In genomic region chr5:146778795-146779579, GRCh38 we compare ENCODE assay signal across 12 cellular contexts.
"Had no signal": no experiment of that assay in that cellular context is flagged by ENCODE, and none has a peak within 500 bp of the region (broad histone marks: within the 10 kb centered on the region; RNA-seq: fewer than 3 reads in every experiment).

No MANE protein-coding gene starts in this region.

- ATAC-seq: activated T-helper 17 cell treated with anti-CD3 and anti-CD28 coated beads, Interleukin-2, amount 50 U/mL, for 72 hours; left cardiac atrium; pancreas had no signal

- DNase-seq: activated CD4-positive, alpha-beta T cell treated with anti-CD3 and anti-CD28 coated beads, Interleukin-2, amount 10 ng/mL, durations not matched to agents 24 days and 14 days; activated CD8-positive, alpha-beta memory T cell treated with anti-CD3 and anti-CD28 coated beads for 24 hours; activated naive CD4-positive, alpha-beta T cell treated with anti-CD3 and anti-CD28 coated beads for 36 hours; erythroblast; left cardiac atrium; nephron progenitor cell; pancreas; retina; stimulated activated CD4-positive, alpha-beta T cell treated with anti-CD3 and anti-CD28 coated beads, Interleukin-15, amount 100 ng/mL, for 24 hours; stimulated activated CD4-positive, alpha-beta T cell treated with anti-CD3 and anti-CD28 coated beads, Interleukin-4, amount 100 ng/mL, for 4 hours; stomach had no signal
